In genomic region chr2:167715932-167716331, GRCh38 we compare ENCODE assay signal across 29 cellular contexts.
"Had no signal": no experiment of that assay in that cellular context is flagged by ENCODE, and none has a peak within 500 bp of the region (broad histone marks: within the 10 kb centered on the region; RNA-seq: fewer than 3 reads in every experiment).

No MANE protein-coding gene starts in this region.

- H3K4me2 ChIP-seq: smooth muscle cell had no signal

- H3K4me1 ChIP-seq: parathyroid adenoma, psoas muscle, suprapubic skin, transverse colon, uterus had no signal

- H3K4me3 ChIP-seq: psoas muscle, smooth muscle cell, suprapubic skin, transverse colon, uterus had no signal

- H3K36me3 Mint-ChIP-seq: activated CD4-positive, alpha-beta memory T cell treated with anti-CD3 and anti-CD28 coated beads for 36 hours; immature natural killer cell; memory B cell; naive thymus-derived CD4-positive, alpha-beta T cell had no signal

- DNase-seq: activated CD4-positive, alpha-beta memory T cell treated with anti-CD3 and anti-CD28 coated beads for 36 hours; activated CD4-positive, alpha-beta T cell treated with anti-CD3 and anti-CD28 coated beads, Interleukin-2, amount 10 ng/mL, durations not matched to agents 24 days and 14 days; activated CD4-positive, CD25-positive, alpha-beta regulatory T cell treated with anti-CD3 and anti-CD28 coated beads, Interleukin-2, amount 50 U/mL, for 72 hours; activated CD8-positive, alpha-beta memory T cell treated with anti-CD3 and anti-CD28 coated beads, Interleukin-2, amount 50 U/mL, for 4 hours; activated effector memory CD4-positive, alpha-beta T cell treated with anti-CD3 and anti-CD28 coated beads, Interleukin-2, amount 50 U/mL, for 16 hours; activated naive CD4-positive, alpha-beta T cell treated with anti-CD3 and anti-CD28 coated beads, Interleukin-2, amount 50 U/mL, for 16 hours; activated T-cell treated with anti-CD3 and anti-CD28 coated beads, Interleukin-2, amount 50 U/mL, for 1 hour; dermis blood vessel endothelial cell; effector CD8-positive, alpha-beta T cell; hippocampal formation; immature natural killer cell; midbrain; naive thymus-derived CD4-positive, alpha-beta T cell; nucleus accumbens; stimulated activated CD4-positive, alpha-beta T cell treated with anti-CD3 and anti-CD28 coated beads, Interleukin-15, amount 100 ng/mL, for 24 hours; stimulated activated CD4-positive, alpha-beta T cell treated with anti-CD3 and anti-CD28 coated beads, Interleukin-2, amount 100 ng/mL, for 24 hours; stimulated activated naive CD4-positive, alpha-beta T cell; T-helper 17 cell; T1000; transverse colon; uterus; WERI-Rb-1 had no signal

- H3K9ac ChIP-seq: parathyroid adenoma had no signal

- H3K9me3 Mint-ChIP-seq: activated CD4-positive, alpha-beta memory T cell treated with anti-CD3 and anti-CD28 coated beads for 36 hours; activated CD4-positive, alpha-beta T cell treated with anti-CD3 and anti-CD28 coated beads, Interleukin-2, amount 10 ng/mL, durations not matched to agents 24 days and 14 days; activated T-helper 1 cell treated with anti-CD3 and anti-CD28 coated beads, Interleukin-12 subunit alpha, Interleukin-12 subunit beta, Interleukin-2, Interleukin-4 antibody, amounts not matched to agents 30 ng/mL and 10 ng/mL and 1 ng/mL, durations not matched to agents 14 hours and 24 hours and 36 hours; central memory CD8-positive, alpha-beta T cell had no signal

- H3K27me3 ChIP-seq: suprapubic skin, transverse colon, uterus had no signal

- H3K27me3 Mint-ChIP-seq: activated CD4-positive, alpha-beta memory T cell treated with anti-CD3 and anti-CD28 coated beads for 36 hours; activated CD4-positive, alpha-beta T cell treated with anti-CD3 and anti-CD28 coated beads, Interleukin-2, amount 10 ng/mL, durations not matched to agents 24 days and 14 days; memory B cell had no signal

- H3K79me2 ChIP-seq: parathyroid adenoma had no signal

- H3K4me3 Mint-ChIP-seq: activated CD4-positive, alpha-beta memory T cell treated with anti-CD3 and anti-CD28 coated beads for 36 hours; activated CD4-positive, alpha-beta T cell treated with anti-CD3 and anti-CD28 coated beads, Interleukin-2, amount 10 ng/mL, durations not matched to agents 24 days and 14 days; activated T-helper 1 cell treated with anti-CD3 and anti-CD28 coated beads, Interleukin-12 subunit alpha, Interleukin-12 subunit beta, Interleukin-2, Interleukin-4 antibody, amounts not matched to agents 30 ng/mL and 10 ng/mL and 1 ng/mL, durations not matched to agents 14 hours and 24 hours and 36 hours; central memory CD8-positive, alpha-beta T cell; immature natural killer cell; memory B cell; naive thymus-derived CD4-positive, alpha-beta T cell; T-helper 17 cell had no signal

- H3K9me3 ChIP-seq: psoas muscle, suprapubic skin, transverse colon, uterus had no signal

- H3K27ac Mint-ChIP-seq: activated CD4-positive, alpha-beta memory T cell treated with anti-CD3 and anti-CD28 coated beads for 36 hours; activated CD4-positive, alpha-beta T cell treated with anti-CD3 and anti-CD28 coated beads, Interleukin-2, amount 10 ng/mL, durations not matched to agents 24 days and 14 days; activated T-helper 1 cell treated with anti-CD3 and anti-CD28 coated beads, Interleukin-12 subunit alpha, Interleukin-12 subunit beta, Interleukin-2, Interleukin-4 antibody, amounts not matched to agents 30 ng/mL and 10 ng/mL and 1 ng/mL, durations not matched to agents 14 hours and 24 hours and 36 hours; immature natural killer cell; memory B cell; naive thymus-derived CD4-positive, alpha-beta T cell; T-helper 17 cell had no signal

- H3K36me3 ChIP-seq: suprapubic skin, transverse colon, uterus, WERI-Rb-1 had no signal

- H2AFZ ChIP-seq: parathyroid adenoma had no signal

- H3K4me1 Mint-ChIP-seq: activated CD4-positive, alpha-beta T cell treated with anti-CD3 and anti-CD28 coated beads, Interleukin-2, amount 10 ng/mL, durations not matched to agents 24 days and 14 days; central memory CD8-positive, alpha-beta T cell; immature natural killer cell; memory B cell; naive thymus-derived CD4-positive, alpha-beta T cell; T-helper 17 cell had no signal

- H3K27ac ChIP-seq: parathyroid adenoma, psoas muscle, suprapubic skin, transverse colon, uterus, WERI-Rb-1 had no signal

- ATAC-seq: naive thymus-derived CD4-positive, alpha-beta T cell; psoas muscle; T-helper 17 cell had no signal
